ENCODE assay signal across 18 cellular contexts in genomic region chr16:83859265-83859664, GRCh38. TPM values are rescaled to one million over a fixed set of nuclear protein-coding genes. Genes with fewer than 3 reads are reported as not detected.
DNase-seq lines count a peak whose midpoint lies in the region; ATAC-seq and TF ChIP-seq lines count a peak whose summit lies in the region.
"Had no signal": no experiment of that assay in that cellular context is flagged by ENCODE, and none has a peak within 500 bp of the region (broad histone marks: within the 10 kb centered on the region; RNA-seq: fewer than 3 reads in every experiment).

No MANE protein-coding gene starts in this region.

- peak overlapping the region; percentile 14; the same call in 1 of the 2 replicates for H3K4me2 ChIP-seq in GM23338

- CTCF ChIA-PET in WTC11 (lab: Charles Lee) = no interaction called here

- H3K9me3 ChIP-seq in right atrium auricular region = no peaks in the 10 kb centered on the region

- no peak overlapping the region for H3K27ac ChIP-seq in right atrium auricular region
- no peak overlapping the region for H3K27ac ChIP-seq in GM23338 (ENCODE audit: low read depth)
- H3K27ac ChIP-seq: 22Rv1 had no signal

- H3K9me3 Mint-ChIP-seq in GM23338 (peaks cover 3% of the 10 kb centered on the region; the same call in 1 of the 3 replicates), WTC11 (peaks cover 4% of the 10 kb centered on the region; the same call in 1 of the 2 replicates)

- H3K36me3 Mint-ChIP-seq in GM23338 (ENCODE audit: low read depth) (no peaks in the 10 kb centered on the region; the same call in 2 of the 3 replicates), WTC11 (0 out of 2 replicates have a peak, but pooled peaks cover 3% of the 10 kb centered on the region)
- H3K36me3 Mint-ChIP-seq: CD4-positive, alpha-beta memory T cell had no signal

- H3K27me3 Mint-ChIP-seq in GM23338 (ENCODE audit: insufficient read depth, low read depth, poor library complexity) (peaks cover 6% of the 10 kb centered on the region), WTC11 (ENCODE audit: low read depth) (no peaks in the 10 kb centered on the region; the same call in 1 of the 2 replicates)

- H3K36me3 ChIP-seq in right atrium auricular region (no peaks in the 10 kb centered on the region), GM23338 (ENCODE audit: insufficient read depth) (no peaks in the 10 kb centered on the region)

- H3K27ac Mint-ChIP-seq in GM23338 (no peak overlapping the region), WTC11 (no peak overlapping the region)

- H3K27me3 ChIP-seq in right atrium auricular region (no peaks in the 10 kb centered on the region), GM23338 (ENCODE audit: insufficient read depth) (no peaks in the 10 kb centered on the region)

- H2AFZ ChIP-seq in GM23338 = peak overlapping the region; percentile 14; the same call in 1 of the 2 replicates

- H3K4me1 Mint-ChIP-seq in GM23338 (peaks cover 15% of the 10 kb centered on the region), WTC11 (peaks cover 26% of the 10 kb centered on the region)
- H3K4me1 Mint-ChIP-seq: CD4-positive, alpha-beta memory T cell had no signal

- no peaks in the 10 kb centered on the region for H3K79me2 ChIP-seq in GM23338 (replicated peaks; ENCODE audit: insufficient read depth)

- DNase-seq in right atrium auricular region (ENCODE audit: low spot score) (peak; percentile 11), cardiac septum (ENCODE audit: low spot score) (no peak), GM23338 (ENCODE audit: low spot score) (no peak), WTC11 (ENCODE audit: low spot score) (no peak), foreskin fibroblast (no peak), activated T-cell treated with anti-CD3 and anti-CD28 coated beads for 4 hours (no peak), KG1 (lab: John Stamatoyannopoulos, UW) (no peak)
- DNase-seq: ACHN; AML-193; C1 segment of cervical spinal cord; Calu3; CD4-positive, alpha-beta memory T cell; COR-L47; DND-41; GOT3; H7; HCEC 1CT had no signal

- peaks cover 6% of the 10 kb centered on the region; the same call in 1 of the 2 replicates for H3K9me2 ChIP-seq in GM23338 (ENCODE audit: insufficient read depth)

- no peaks in the 10 kb centered on the region for H3K4me1 ChIP-seq in right atrium auricular region
- H3K4me1 ChIP-seq in GM23338 (ENCODE audit: insufficient read depth) = peaks cover 9% of the 10 kb centered on the region; the same call in 1 of the 2 replicates

- H3K4me3 Mint-ChIP-seq in GM23338 (no peak overlapping the region), WTC11 (no peak overlapping the region)
- H3K4me3 Mint-ChIP-seq: CD4-positive, alpha-beta memory T cell had no signal

- ATAC-seq in GM23338 (no peak), WTC11 (no peak)

- POLR2A ChIA-PET in WTC11 (lab: Charles Lee) = no interaction called here

- no peaks in the 10 kb centered on the region for H4K20me1 ChIP-seq in GM23338 (replicated peaks; ENCODE audit: insufficient read depth)

- no peaks in the 10 kb centered on the region for H3F3A ChIP-seq in GM23338 (replicated peaks; ENCODE audit: low read depth)

- TF ChIP-seq CTCF in right atrium auricular region (IDR thresholded peaks at IDR 0.05) = no peak
- TF ChIP-seq CTCF in GM23338 (conservative IDR thresholded peaks at IDR 0.05; ENCODE audit: low read depth in 2 of 2) = no peak
- no peak for TF ChIP-seq CTCF in WTC11 (IDR thresholded peaks at IDR 0.05)
- no peak for TF ChIP-seq CTCF in foreskin fibroblast (IDR thresholded peaks at IDR 0.05; ENCODE audit: low read depth, low read length)

- H3K4me3 ChIP-seq in right atrium auricular region (no peak overlapping the region), GM23338 (no peak overlapping the region), foreskin fibroblast (ENCODE audit: low read depth in 1 of 2, low read length in 2 of 2) (no peak overlapping the region)

- intact Hi-C loops in cardiac septum (cut with DNase I) = no loop called here

TF ChIP-seq in GM23338, 12 proteins besides CTCF, POLR2A, EP300 and RAD21 (continues in another document):
- TF ChIP-seq JUNB (IDR thresholded peaks at IDR 0.05; ENCODE audit: unreplicated experiment) = no peak

TF ChIP-seq in WTC11, 78 proteins besides CTCF, POLR2A, EP300 and RAD21:
- TF ChIP-seq ZNF232 (CRISPR knock-in tag; IDR thresholded peaks at IDR 0.05) (no peak), EMX1 (CRISPR knock-in tag; IDR thresholded peaks at IDR 0.05) (no peak), PRDM15 (CRISPR knock-in tag; IDR thresholded peaks at IDR 0.05) (no peak), USF2 (CRISPR knock-in tag; IDR thresholded peaks at IDR 0.05) (peak; percentile 61), ZNF396 (CRISPR knock-in tag; IDR thresholded peaks at IDR 0.05; ENCODE audit: borderline replicate concordance) (no peak), ESRRA (CRISPR knock-in tag; IDR thresholded peaks at IDR 0.05; ENCODE audit: borderline replicate concordance) (no peak)
TF ChIP-seq in WTC11: peak in this region for 1.

RNA-seq across cellular contexts. Expression of gene MLYCD, which starts 39.6 kb away (rescaled TPM):
- total RNA-seq in right atrium auricular region (10 to 100 TPM; 22.0 to 37.0 TPM), cardiac septum (20.1 TPM), WTC11 (2021) (5.9 to 6.3 TPM (median 6.1 TPM) in 3 replicates)
- total RNA-seq in GM23338 (2014; rRNA removed; shearing (Covaris generic)) = 6.5 and 7.2 TPM in 2 replicates
- polyA plus RNA-seq in GM23338 (2016; fragmentation: Nextera tagmentation; extraction: Ambion mirVana) = 2.3 and 3.2 TPM in 2 replicates

RNA-seq across cellular contexts. Expression of gene HSBP1, which starts 51.5 kb away (rescaled TPM):
- total RNA-seq in right atrium auricular region (10 to 100 TPM; 10.7 to 30.5 TPM), cardiac septum (126 TPM), WTC11 (2021) (197 to 237 TPM (median 229 TPM) in 3 replicates)
- 44.5 and 71.0 TPM in 2 replicates for total RNA-seq in GM23338 (2014; rRNA removed; shearing (Covaris generic))
- 817 and 832 TPM in 2 replicates for polyA plus RNA-seq in GM23338 (2016; fragmentation: Nextera tagmentation; extraction: Ambion mirVana)
